8 cellular contexts compared by ENCODE assay signal in genomic region chr20:25622450-25623224, GRCh38. TPM values are rescaled to one million over a fixed set of nuclear protein-coding genes. Genes with fewer than 3 reads are reported as not detected.
A peak's percentile ranks its signal among the peaks of the same experiment; 100 is the strongest.
DNase-seq lines count a peak whose midpoint lies in the region; ATAC-seq and TF ChIP-seq lines count a peak whose summit lies in the region.

No MANE protein-coding gene starts in this region.

- no peaks in the 10 kb centered on the region for H4K20me1 ChIP-seq in Karpas-422 (ENCODE audit: insufficient read depth, low read depth, low read length)
- no peaks in the 10 kb centered on the region for H4K20me1 ChIP-seq in neural cell (ENCODE audit: insufficient read depth)

- peak overlapping the region; percentile 50 for H3K27ac ChIP-seq in CD4-positive, alpha-beta memory T cell (ENCODE audit: low read depth, low read length)
- no peak overlapping the region for H3K27ac ChIP-seq in Karpas-422 (ENCODE audit: low read length)
- peak overlapping the region in 32 of 59 donors; percentile 38 to 95 (median 88) for H3K27ac ChIP-seq in dorsolateral prefrontal cortex
- H3K27ac ChIP-seq in neural cell (ENCODE audit: low read length), result no peak overlapping the region

- peak overlapping the region; percentile 56 to 73 for H3K4me3 ChIP-seq in CD4-positive, alpha-beta memory T cell (ENCODE audit: low read length in 2 of 2)
- H3K4me3 ChIP-seq in Karpas-422 (ENCODE audit: low read length), result peak overlapping the region; percentile 95
- H3K4me3 ChIP-seq in dorsolateral prefrontal cortex, result peak overlapping the region; percentile 65 to 99 (median 92)
- H3K4me3 ChIP-seq in neural cell (ENCODE audit: low read length), result peak overlapping the region; percentile 99

- no peak for TF ChIP-seq RAD21 in neural cell (conservative IDR thresholded peaks at IDR 0.05)

- no peaks in the 10 kb centered on the region for H3K9me2 ChIP-seq in Karpas-422 (replicated peaks; ENCODE audit: insufficient read depth, low read length)
- H3K9me2 ChIP-seq in neural cell (ENCODE audit: insufficient read depth, low read length), result no peaks in the 10 kb centered on the region

- H2AFZ ChIP-seq in Karpas-422 (ENCODE audit: low read length), result peak overlapping the region; percentile 94; the same call in 1 of the 2 replicates
- H2AFZ ChIP-seq in neural cell (ENCODE audit: low read depth, low read length), result peak overlapping the region; percentile 83

- peak overlapping the region; percentile 92 to 97 (median 96) for H3K4me3 Mint-ChIP-seq in CD4-positive, alpha-beta memory T cell

- H3K4me1 ChIP-seq in CD4-positive, alpha-beta memory T cell (ENCODE audit: insufficient read depth, low read length), result peaks cover 16% of the 10 kb centered on the region
- peaks cover 36% of the 10 kb centered on the region for H3K4me1 ChIP-seq in Karpas-422 (ENCODE audit: low read length)

- H3K9me3 ChIP-seq in CD4-positive, alpha-beta memory T cell (ENCODE audit: control insufficient read depth in 1 of 2, low read length in 2 of 2), result no peaks in the 10 kb centered on the region
- H3K9me3 ChIP-seq in Karpas-422 (ENCODE audit: low read length), result no peaks in the 10 kb centered on the region
- no peaks in the 10 kb centered on the region for H3K9me3 ChIP-seq in neural cell (ENCODE audit: low read length)

- no peaks in the 10 kb centered on the region for H3K27me3 ChIP-seq in CD4-positive, alpha-beta memory T cell (ENCODE audit: insufficient read depth, low read length)
- no peaks in the 10 kb centered on the region for H3K27me3 ChIP-seq in Karpas-422 (ENCODE audit: low read length)
- no peaks in the 10 kb centered on the region for H3K27me3 ChIP-seq in dorsolateral prefrontal cortex
- no peaks in the 10 kb centered on the region for H3K27me3 ChIP-seq in neural cell (ENCODE audit: insufficient read depth, low read depth, low read length)

- H3K27me3 Mint-ChIP-seq in CD4-positive, alpha-beta memory T cell, result no peaks in the 10 kb centered on the region

- DNase-seq in CD4-positive, alpha-beta memory T cell, result no peak
- DNase-seq in Karpas-422 (no peak), dorsolateral prefrontal cortex (peak in 1 of 10 donors; percentile 34)

- TF ChIP-seq CTCF in dorsolateral prefrontal cortex (IDR thresholded peaks at IDR 0.05 in 54 of 56, conservative IDR thresholded peaks at IDR 0.05 in 2 of 56; ENCODE audit: low read depth in 1 of 56, partially characterized antibody in 56 of 56) (no peak), neural cell (IDR thresholded peaks at IDR 0.05; ENCODE audit: poor library complexity, severe bottlenecking) (no peak)

- peaks cover 0 to 5% of the 10 kb centered on the region in 2 donors for H3K36me3 Mint-ChIP-seq in CD4-positive, alpha-beta memory T cell

- no peak for TF ChIP-seq EP300 in neural cell (conservative IDR thresholded peaks at IDR 0.05; ENCODE audit: poor library complexity, severe bottlenecking)

- H3K9me3 Mint-ChIP-seq in CD4-positive, alpha-beta memory T cell, result peaks cover 0 to 4% (median 0%) of the 10 kb centered on the region in 8 donors

- H3K79me2 ChIP-seq in Karpas-422 (ENCODE audit: low read length), result peaks cover 81% of the 10 kb centered on the region
- H3K79me2 ChIP-seq in neural cell (replicated peaks; ENCODE audit: insufficient read depth, low read length), result no peaks in the 10 kb centered on the region

- no peaks in the 10 kb centered on the region for H3K36me3 ChIP-seq in CD4-positive, alpha-beta memory T cell (ENCODE audit: insufficient read depth, low read length)
- H3K36me3 ChIP-seq in Karpas-422 (ENCODE audit: insufficient read depth, low read length), result no peaks in the 10 kb centered on the region
- H3K36me3 ChIP-seq in neural cell (ENCODE audit: insufficient read depth, low read length), result no peaks in the 10 kb centered on the region

- ATAC-seq in GM19023 (IDR thresholded peaks at IDR 0.05; ENCODE audit: unreplicated experiment), result no peak
- no peak for ATAC-seq in HG03139 (IDR thresholded peaks at IDR 0.05; ENCODE audit: unreplicated experiment)
- ATAC-seq in HG02759 (IDR thresholded peaks at IDR 0.05; ENCODE audit: unreplicated experiment), result no peak
- no peak for ATAC-seq in GM18520 (IDR thresholded peaks at IDR 0.05; ENCODE audit: unreplicated experiment)

- H3K4me2 ChIP-seq in Karpas-422 (ENCODE audit: low read depth, low read length, poor library complexity, severe bottlenecking), result peak overlapping the region; percentile 89
- peak overlapping the region; percentile 76 for H3K4me2 ChIP-seq in neural cell (ENCODE audit: low read length)

- intact Hi-C loops in CD4-positive, alpha-beta memory T cell (cut with micrococcal nuclease), result loop anchor here (1.0 to 5.0 kb wide), 3 partner anchors 37 to 215 kb away; partner anchors contain the start of genes GINS1, NINL and ZNF337
- intact Hi-C loops in dorsolateral prefrontal cortex (cut with DNase I), result loop anchor here (2.0 to 10.0 kb wide), 3 partner anchors 74 to 368 kb away; partner anchors contain the start of genes GINS1 (in 2 of the 2) and ZNF337 (in 1 of the 2)

- no peaks in the 10 kb centered on the region for H3F3A ChIP-seq in neural cell (ENCODE audit: insufficient read depth, low read length, poor library complexity, severe bottlenecking)

- H3K9ac ChIP-seq in Karpas-422 (ENCODE audit: low read length) (peak overlapping the region; percentile 90), neural cell (ENCODE audit: low read length) (peak overlapping the region; percentile 87)

- H3K27ac Mint-ChIP-seq in CD4-positive, alpha-beta memory T cell, result peak overlapping the region; percentile 25 to 97 (median 89)

- CTCF ChIA-PET in CD4-positive, alpha-beta memory T cell (lab: Charles Lee; ENCODE audit: partially characterized antibody), result no interaction called here

- POLR2A ChIA-PET in CD4-positive, alpha-beta memory T cell (lab: Charles Lee; ENCODE audit: partially characterized antibody), result no interaction called here

- H3K4me1 Mint-ChIP-seq in CD4-positive, alpha-beta memory T cell, result peaks cover 14 to 25% (median 17%) of the 10 kb centered on the region in 4 donors

TF ChIP-seq in neural cell, 6 proteins besides CTCF, POLR2A, EP300 and RAD21:
- TF ChIP-seq, protein P1, sequence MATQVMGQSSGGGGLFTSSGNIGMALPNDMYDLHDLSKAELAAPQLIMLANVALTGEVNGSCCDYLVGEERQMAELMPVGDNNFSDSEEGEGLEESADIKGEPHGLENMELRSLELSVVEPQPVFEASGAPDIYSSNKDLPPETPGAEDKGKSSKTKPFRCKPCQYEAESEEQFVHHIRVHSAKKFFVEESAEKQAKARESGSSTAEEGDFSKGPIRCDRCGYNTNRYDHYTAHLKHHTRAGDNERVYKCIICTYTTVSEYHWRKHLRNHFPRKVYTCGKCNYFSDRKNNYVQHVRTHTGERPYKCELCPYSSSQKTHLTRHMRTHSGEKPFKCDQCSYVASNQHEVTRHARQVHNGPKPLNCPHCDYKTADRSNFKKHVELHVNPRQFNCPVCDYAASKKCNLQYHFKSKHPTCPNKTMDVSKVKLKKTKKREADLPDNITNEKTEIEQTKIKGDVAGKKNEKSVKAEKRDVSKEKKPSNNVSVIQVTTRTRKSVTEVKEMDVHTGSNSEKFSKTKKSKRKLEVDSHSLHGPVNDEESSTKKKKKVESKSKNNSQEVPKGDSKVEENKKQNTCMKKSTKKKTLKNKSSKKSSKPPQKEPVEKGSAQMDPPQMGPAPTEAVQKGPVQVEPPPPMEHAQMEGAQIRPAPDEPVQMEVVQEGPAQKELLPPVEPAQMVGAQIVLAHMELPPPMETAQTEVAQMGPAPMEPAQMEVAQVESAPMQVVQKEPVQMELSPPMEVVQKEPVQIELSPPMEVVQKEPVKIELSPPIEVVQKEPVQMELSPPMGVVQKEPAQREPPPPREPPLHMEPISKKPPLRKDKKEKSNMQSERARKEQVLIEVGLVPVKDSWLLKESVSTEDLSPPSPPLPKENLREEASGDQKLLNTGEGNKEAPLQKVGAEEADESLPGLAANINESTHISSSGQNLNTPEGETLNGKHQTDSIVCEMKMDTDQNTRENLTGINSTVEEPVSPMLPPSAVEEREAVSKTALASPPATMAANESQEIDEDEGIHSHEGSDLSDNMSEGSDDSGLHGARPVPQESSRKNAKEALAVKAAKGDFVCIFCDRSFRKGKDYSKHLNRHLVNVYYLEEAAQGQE (IDR thresholded peaks at IDR 0.05; ENCODE audit: borderline replicate concordance), result no peak
- no peak for TF ChIP-seq TAF1 (IDR thresholded peaks at IDR 0.05; ENCODE audit: low read depth)
- TF ChIP-seq POLR2AphosphoS5 (IDR thresholded peaks at IDR 0.05), result no peak
- no peak for TF ChIP-seq MXI1 (conservative IDR thresholded peaks at IDR 0.05; ENCODE audit: poor library complexity, severe bottlenecking)
- TF ChIP-seq EZH2 (IDR thresholded peaks at IDR 0.05; ENCODE audit: borderline replicate concordance, insufficient read depth, low read length, poor library complexity, severe bottlenecking), result no peak
- no peak for TF ChIP-seq SMC3 (conservative IDR thresholded peaks at IDR 0.05; ENCODE audit: poor library complexity)

RNA-seq across cellular contexts. Expression of gene NANP, which starts 1.2 kb away (rescaled TPM):
- 1 to 10 TPM; 1.9 to 2.0 TPM for total RNA-seq in CD4-positive, alpha-beta memory T cell
- 1 to 10 TPM; 1.6 TPM for polyA plus RNA-seq in CD4-positive, alpha-beta memory T cell
- total RNA-seq in Karpas-422 (2014; rRNA removed; shearing (Covaris generic); ENCODE audit: low replicate concordance), result 3.5 and 5.1 TPM in 2 replicates
- total RNA-seq in dorsolateral prefrontal cortex, result 1 to 10 TPM; 1.2 to 4.5 (median 2.9) TPM
- polyA plus RNA-seq in neural cell, result 2.8 and 4.1 TPM in 2 replicates
- 6.8 and 7.3 TPM in 2 replicates for polyA minus RNA-seq in neural cell

RNA-seq across cellular contexts. Expression of gene NINL, which starts 37.3 kb away (rescaled TPM):
- total RNA-seq in CD4-positive, alpha-beta memory T cell, result 1 to 10 TPM; 3.4 to 4.0 TPM
- under 1 TPM in 1 of 2 donors, not detected in 1; 0.36 TPM for polyA plus RNA-seq in CD4-positive, alpha-beta memory T cell
- total RNA-seq in Karpas-422 (2014; rRNA removed; shearing (Covaris generic); ENCODE audit: low replicate concordance), result 0.19 and 0.79 TPM in 2 replicates
- total RNA-seq in dorsolateral prefrontal cortex, result 10 to 100 TPM in 107 of 120 experiments, 1 to 10 TPM in 13; 7.5 to 30.6 (median 13.7) TPM
- 49.6 and 56.2 TPM in 2 replicates for polyA plus RNA-seq in neural cell
- polyA minus RNA-seq in neural cell, result 41.8 and 43.3 TPM in 2 replicates

Comparison
In these comparisons a context has a peak if more than half of its experiments do, and no peak if none do; other contexts are left out.
1. H3K27ac ChIP-seq: peak in CD4-positive, alpha-beta memory T cell (single experiment) and dorsolateral prefrontal cortex (32 of 59); none in Karpas-422 (single experiment) and neural cell (single experiment).
2. Peak in every context shown above with its lines, with median percentiles within 50 percentile points of each other: H3K4me3 ChIP-seq.